ENCODE assay signal across 15 cellular contexts in the genomic region with DNA sequence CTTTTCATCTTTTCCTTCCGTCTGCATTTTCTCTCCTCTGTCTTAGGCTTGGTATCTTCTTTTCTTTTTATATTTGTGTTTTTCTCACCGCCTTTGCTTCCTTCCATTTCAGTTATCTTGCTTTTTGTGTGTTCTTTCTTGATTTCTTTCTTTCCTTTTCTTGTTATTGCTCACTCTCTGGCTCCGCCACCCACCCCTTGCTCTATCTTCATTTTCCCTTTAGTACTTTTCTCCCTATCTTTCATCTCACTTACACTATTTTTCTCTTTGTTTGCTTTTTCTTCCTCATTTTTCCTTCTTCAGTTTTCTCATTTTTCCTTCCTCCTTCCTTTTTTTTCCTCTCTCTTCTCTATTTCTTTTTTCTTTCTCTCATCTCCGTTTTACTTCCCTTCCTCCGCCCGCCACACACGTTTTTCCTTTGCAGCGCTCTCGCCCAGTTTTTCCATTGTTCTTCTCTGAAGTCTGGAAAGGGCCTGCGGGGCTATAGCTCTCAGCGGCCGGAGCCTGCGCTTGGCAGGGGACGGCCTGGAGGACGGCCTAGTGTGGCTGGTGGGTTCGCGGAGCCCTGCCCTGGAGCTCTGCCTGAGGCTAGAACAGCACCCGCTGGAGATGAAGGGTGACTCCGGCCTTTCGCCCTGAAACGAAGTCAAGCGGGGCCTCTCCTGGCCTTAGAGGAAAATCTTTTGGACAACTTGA. TPM values are rescaled to one million over a fixed set of nuclear protein-coding genes. Genes with fewer than 3 reads are reported as not detected.
DNase-seq lines count a peak whose midpoint lies in the region; ATAC-seq and TF ChIP-seq lines count a peak whose summit lies in the region.
"Had no signal": no experiment of that assay in that cellular context is flagged by ENCODE, and none has a peak within 500 bp of the region (broad histone marks: within the 10 kb centered on the region; RNA-seq: fewer than 3 reads in every experiment).

No MANE protein-coding gene starts in this region.

- peaks cover 93% of the 10 kb centered on the region for H3K27me3 Mint-ChIP-seq in stimulated activated naive CD8-positive, alpha-beta T cell treated with anti-CD3 and anti-CD28 coated beads, Interleukin-15, Interleukin-2, amounts not matched to agents 100 ng/mL and 50 ng/mL, for 24 hours
- H3K27me3 Mint-ChIP-seq in WTC11 (ENCODE audit: low read depth) (peaks cover 100% of the 10 kb centered on the region), memory B cell (peaks cover 35% of the 10 kb centered on the region)

- H3K4me3 ChIP-seq in vagina (peak overlapping the region in 1 of 2 donors; percentile 28), WERI-Rb-1 (ENCODE audit: low read depth, low read length) (no peak overlapping the region)

- peaks cover 9% of the 10 kb centered on the region for H3K4me1 ChIP-seq in vagina

- CTCF ChIA-PET in WTC11 (lab: Charles Lee) (interaction anchor here (0.7 to 9.3 kb wide), 7 partner anchors 10 to 145 kb away, joined by 3 to 70 read pairs (median 4); partner anchors contain the start of genes PRAC1 and PRAC2), HEK293T (lab: Yijun Ruan, JAX) (interaction anchor here (1.4 kb wide), 1 partner anchor 10 kb away, joined by 3 read pairs; no protein-coding TSS in a partner anchor)

- H3K36me3 ChIP-seq in vagina = no peaks in the 10 kb centered on the region
- H3K36me3 ChIP-seq in WERI-Rb-1 = no peaks in the 10 kb centered on the region

- H3K9me3 Mint-ChIP-seq in stimulated activated naive CD8-positive, alpha-beta T cell treated with anti-CD3 and anti-CD28 coated beads, Interleukin-15, Interleukin-2, amounts not matched to agents 100 ng/mL and 50 ng/mL, for 24 hours = no peaks in the 10 kb centered on the region
- H3K9me3 Mint-ChIP-seq in WTC11 = no peaks in the 10 kb centered on the region
- H3K9me3 Mint-ChIP-seq in memory B cell = no peaks in the 10 kb centered on the region

- intact Hi-C loops in vagina (cut with DNase I) = no loop called here

- no peaks in the 10 kb centered on the region for H3K9me3 ChIP-seq in vagina
- peaks cover 23% of the 10 kb centered on the region for H3K9me3 ChIP-seq in WERI-Rb-1 (ENCODE audit: severe bottlenecking)

- POLR2A ChIA-PET in WTC11 (lab: Charles Lee) = no interaction called here
- POLR2A ChIA-PET in HEK293T (lab: Yijun Ruan, JAX) = interaction anchor here (0.8 to 1.6 kb wide), 2 partner anchors 10 to 14 kb away, joined by 3 to 4 read pairs; no protein-coding TSS in a partner anchor

- DNase-seq in stimulated activated naive CD8-positive, alpha-beta T cell treated with anti-CD3 and anti-CD28 coated beads, Interleukin-15, Interleukin-2, amounts not matched to agents 100 U/mL and 50 U/mL, for 24 hours = no peak
- DNase-seq in WTC11 (ENCODE audit: low spot score) = no peak
- no peak for DNase-seq in memory B cell (ENCODE audit: low spot score in 2 of 2)
- no peak for DNase-seq in vagina (ENCODE audit: extremely low spot score in 2 of 2)
- no peak for DNase-seq in HEK293T (ENCODE audit: extremely low spot score)
- no peak for DNase-seq in WERI-Rb-1
- DNase-seq: hypothalamus, Karpas-422, NCI-H146, SHP77 treated with DMSO at 0.1 percent for 48 hours had no signal

- H3K27ac ChIP-seq in vagina = peak overlapping the region; percentile 68
- no peak overlapping the region for H3K27ac ChIP-seq in WERI-Rb-1
- H3K27ac ChIP-seq: HL-60 had no signal

- no peaks in the 10 kb centered on the region for H3K36me3 Mint-ChIP-seq in stimulated activated naive CD8-positive, alpha-beta T cell treated with anti-CD3 and anti-CD28 coated beads, Interleukin-15, Interleukin-2, amounts not matched to agents 100 ng/mL and 50 ng/mL, for 24 hours (ENCODE audit: low read depth)
- H3K36me3 Mint-ChIP-seq in WTC11 (no peaks in the 10 kb centered on the region), memory B cell (peaks cover 3% of the 10 kb centered on the region)

- no peak overlapping the region for H3K27ac Mint-ChIP-seq in stimulated activated naive CD8-positive, alpha-beta T cell treated with anti-CD3 and anti-CD28 coated beads, Interleukin-15, Interleukin-2, amounts not matched to agents 100 ng/mL and 50 ng/mL, for 24 hours
- H3K27ac Mint-ChIP-seq in WTC11 = no peak overlapping the region
- H3K27ac Mint-ChIP-seq in memory B cell = no peak overlapping the region

- TF ChIP-seq CTCF in WTC11 (IDR thresholded peaks at IDR 0.05) = no peak
- TF ChIP-seq CTCF in vagina (IDR thresholded peaks at IDR 0.05) = no peak
- no peak for TF ChIP-seq CTCF in WERI-Rb-1 (IDR thresholded peaks at IDR 0.05; ENCODE audit: low read depth, low read length)

- H3K27me3 ChIP-seq in vagina (no peaks in the 10 kb centered on the region), WERI-Rb-1 (ENCODE audit: insufficient read depth, low read depth, severe bottlenecking) (peaks cover 97% of the 10 kb centered on the region)

- no peak for ATAC-seq in stimulated activated naive CD8-positive, alpha-beta T cell treated with anti-CD3 and anti-CD28 coated beads, Interleukin-15, Interleukin-2, amounts not matched to agents 100 U/mL and 50 U/mL, for 24 hours
- ATAC-seq in WTC11 (0 out of 2 replicates have a peak, but pooled peaks have one; percentile 4), memory B cell (ENCODE audit: low read depth) (no peak), HG03457 (IDR thresholded peaks at IDR 0.05; ENCODE audit: unreplicated experiment) (no peak)

- no peak for TF ChIP-seq POLR2A in vagina (IDR thresholded peaks at IDR 0.05)

- peaks cover 19% of the 10 kb centered on the region for H3K4me1 Mint-ChIP-seq in stimulated activated naive CD8-positive, alpha-beta T cell treated with anti-CD3 and anti-CD28 coated beads, Interleukin-15, Interleukin-2, amounts not matched to agents 100 ng/mL and 50 ng/mL, for 24 hours (ENCODE audit: low read depth)
- peaks cover 35% of the 10 kb centered on the region for H3K4me1 Mint-ChIP-seq in WTC11
- H3K4me1 Mint-ChIP-seq in memory B cell = peaks cover 7% of the 10 kb centered on the region

- peak overlapping the region; percentile 47 for H3K4me3 Mint-ChIP-seq in stimulated activated naive CD8-positive, alpha-beta T cell treated with anti-CD3 and anti-CD28 coated beads, Interleukin-15, Interleukin-2, amounts not matched to agents 100 ng/mL and 50 ng/mL, for 24 hours
- H3K4me3 Mint-ChIP-seq in WTC11 (peak overlapping the region; percentile 65), memory B cell (peak overlapping the region; percentile 38)

TF ChIP-seq in WTC11, 78 proteins besides CTCF, POLR2A, EP300 and RAD21 (continues in another document):
- TF ChIP-seq, protein P1, sequence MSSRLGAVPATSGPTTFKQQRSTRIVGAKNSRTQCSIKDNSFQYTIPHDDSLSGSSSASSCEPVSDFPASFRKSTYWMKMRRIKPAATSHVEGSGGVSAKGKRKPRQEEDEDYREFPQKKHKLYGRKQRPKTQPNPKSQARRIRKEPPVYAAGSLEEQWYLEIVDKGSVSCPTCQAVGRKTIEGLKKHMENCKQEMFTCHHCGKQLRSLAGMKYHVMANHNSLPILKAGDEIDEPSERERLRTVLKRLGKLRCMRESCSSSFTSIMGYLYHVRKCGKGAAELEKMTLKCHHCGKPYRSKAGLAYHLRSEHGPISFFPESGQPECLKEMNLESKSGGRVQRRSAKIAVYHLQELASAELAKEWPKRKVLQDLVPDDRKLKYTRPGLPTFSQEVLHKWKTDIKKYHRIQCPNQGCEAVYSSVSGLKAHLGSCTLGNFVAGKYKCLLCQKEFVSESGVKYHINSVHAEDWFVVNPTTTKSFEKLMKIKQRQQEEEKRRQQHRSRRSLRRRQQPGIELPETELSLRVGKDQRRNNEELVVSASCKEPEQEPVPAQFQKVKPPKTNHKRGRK (CRISPR knock-in tag; IDR thresholded peaks at IDR 0.05; ENCODE audit: borderline replicate concordance) = peak; percentile 94

TF ChIP-seq in HEK293T, 16 proteins besides CTCF, POLR2A, EP300 and RAD21:
- no peak for TF ChIP-seq SP1 (IDR thresholded peaks at IDR 0.05)
- no peak for TF ChIP-seq ELF4 (IDR thresholded peaks at IDR 0.05)
- TF ChIP-seq SUZ12 (IDR thresholded peaks at IDR 0.05) = no peak
- no peak for TF ChIP-seq TARDBP (IDR thresholded peaks at IDR 0.05)
- TF ChIP-seq HDGF (IDR thresholded peaks at IDR 0.05; ENCODE audit: borderline replicate concordance) = no peak
- TF ChIP-seq BHLHE40 (IDR thresholded peaks at IDR 0.05; ENCODE audit: borderline replicate concordance) = no peak
- TF ChIP-seq NFRKB (IDR thresholded peaks at IDR 0.05) = no peak
TF ChIP-seq in HEK293T: peak in this region for 0.

RNA-seq across cellular contexts. Expression of gene HOXB13, which starts 5.2 kb away (rescaled TPM):
- total RNA-seq in WTC11 (2021) (1.6 to 2.8 TPM (median 1.7 TPM) in 3 replicates), vagina (5.4 TPM)
- total RNA-seq: temporal lobe had no signal

RNA-seq across cellular contexts. Expression of gene PRAC2, which starts 10.8 kb away (rescaled TPM):
- total RNA-seq in WTC11 (2021) = 8.0 to 22.3 TPM (median 9.2 TPM) in 3 replicates
- total RNA-seq in vagina = not detected
- total RNA-seq: renal cortical epithelial cell, temporal lobe had no signal

RNA-seq across cellular contexts. Expression of gene PRAC1, which starts 11.5 kb away (rescaled TPM):
- total RNA-seq in WTC11 (2021) (35.2 to 60.8 TPM (median 37.9 TPM) in 3 replicates), vagina (9.6 TPM)
- total RNA-seq: renal cortical epithelial cell, temporal lobe had no signal
